In the genomic region with DNA sequence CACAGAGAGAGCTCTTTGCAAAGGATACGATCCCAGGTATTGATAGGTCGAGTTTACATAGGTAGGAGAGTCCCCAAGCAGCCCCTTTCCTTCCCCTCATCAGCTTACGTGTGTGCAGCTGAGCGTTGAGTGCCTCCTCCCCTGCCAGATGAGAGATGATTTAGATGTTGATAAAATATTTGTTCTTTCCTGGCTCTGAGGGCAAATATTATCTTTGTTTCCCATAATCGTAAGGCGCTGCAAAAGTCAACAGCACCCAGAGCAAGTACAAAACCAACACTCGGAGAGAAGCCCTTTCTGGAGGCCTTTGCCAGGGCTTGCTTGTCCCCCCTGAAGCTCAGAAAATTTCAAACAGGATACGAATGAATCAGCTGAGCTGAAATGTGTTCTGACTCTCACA, we compare ENCODE assay signal across 15 cellular contexts.
A peak's percentile ranks its signal among the peaks of the same experiment; 100 is the strongest.
DNase-seq lines count a peak whose midpoint lies in the region; ATAC-seq, FAIRE-seq and TF ChIP-seq lines count a peak whose summit lies in the region.
"Had no signal": no experiment of that assay in that cellular context is flagged by ENCODE, and none has a peak within 500 bp of the region (broad histone marks: within the 10 kb centered on the region; RNA-seq: fewer than 3 reads in every experiment).

No MANE protein-coding gene starts in this region.

- H3K27ac Mint-ChIP-seq in activated CD4-positive, alpha-beta memory T cell treated with anti-CD3 and anti-CD28 coated beads for 36 hours = no peak overlapping the region
- H3K27ac Mint-ChIP-seq: activated CD4-positive, alpha-beta T cell treated with anti-CD3 and anti-CD28 coated beads, Interleukin-2, amount 10 ng/mL, durations not matched to agents 24 days and 14 days; activated naive CD8-positive, alpha-beta T cell treated with anti-CD3 and anti-CD28 coated beads for 36 hours had no signal

- H3K4me1 Mint-ChIP-seq in activated CD4-positive, alpha-beta memory T cell treated with anti-CD3 and anti-CD28 coated beads for 36 hours (ENCODE audit: low read depth) = no peaks in the 10 kb centered on the region
- H3K4me1 Mint-ChIP-seq: activated CD4-positive, alpha-beta T cell treated with anti-CD3 and anti-CD28 coated beads, Interleukin-2, amount 10 ng/mL, durations not matched to agents 24 days and 14 days; activated naive CD8-positive, alpha-beta T cell treated with anti-CD3 and anti-CD28 coated beads for 36 hours had no signal

- H3K36me3 ChIP-seq in HEK293 (ENCODE audit: control insufficient read depth in 2 of 2, insufficient read depth in 1 of 2, low read length in 2 of 2) = no peaks in the 10 kb centered on the region
- no peaks in the 10 kb centered on the region for H3K36me3 ChIP-seq in parathyroid adenoma (ENCODE audit: control insufficient read depth, insufficient read depth, low read length)

- no peak for TF ChIP-seq CTCF in HEK293 (tag by site-specific recombination; IDR thresholded peaks at IDR 0.05)
- no peak for TF ChIP-seq CTCF in foreskin keratinocyte (conservative IDR thresholded peaks at IDR 0.05)
- no peak for TF ChIP-seq CTCF in parathyroid adenoma (IDR thresholded peaks at IDR 0.05)
- TF ChIP-seq CTCF in D721Med (IDR thresholded peaks at IDR 0.05; ENCODE audit: insufficient read depth, missing control alignments) = no peak

- H3K27ac ChIP-seq in HEK293 (ENCODE audit: extremely low read depth, low read depth, low read length) (peak overlapping the region; percentile 58; the same call in 1 of the 2 replicates), foreskin keratinocyte (peak overlapping the region; percentile 13), parathyroid adenoma (peak overlapping the region; percentile 39)
- H3K27ac ChIP-seq: RWPE1, testis had no signal

- H3K9me3 ChIP-seq in HEK293 (ENCODE audit: control insufficient read depth, insufficient read depth, low read depth, low read length) (no peaks in the 10 kb centered on the region), parathyroid adenoma (ENCODE audit: control insufficient read depth, low read length) (no peaks in the 10 kb centered on the region)
- H3K9me3 ChIP-seq: testis had no signal

- no peaks in the 10 kb centered on the region for H3K36me3 Mint-ChIP-seq in activated CD4-positive, alpha-beta memory T cell treated with anti-CD3 and anti-CD28 coated beads for 36 hours
- H3K36me3 Mint-ChIP-seq: activated naive CD8-positive, alpha-beta T cell treated with anti-CD3 and anti-CD28 coated beads for 36 hours had no signal

- POLR2A ChIA-PET in HEK293 (lab: Yijun Ruan, JAX) = no interaction called here
- POLR2A ChIA-PET in activated CD4-positive, alpha-beta memory T cell treated with anti-CD3 and anti-CD28 coated beads for 36 hours (lab: Charles Lee) = no interaction called here

- CTCF ChIA-PET in HEK293 (lab: Yijun Ruan, JAX) = no interaction called here
- CTCF ChIA-PET in activated CD4-positive, alpha-beta memory T cell treated with anti-CD3 and anti-CD28 coated beads for 36 hours (lab: Charles Lee) = no interaction called here

- H2AFZ ChIP-seq in parathyroid adenoma = peak overlapping the region; percentile 61

- H3K4me3 ChIP-seq in HEK293 (ENCODE audit: low read depth, low read length) = no peak overlapping the region
- no peak overlapping the region for H3K4me3 ChIP-seq in parathyroid adenoma (ENCODE audit: low read depth, low read length)
- H3K4me3 ChIP-seq: GM12878, testis had no signal

- no peak for ATAC-seq in foreskin keratinocyte
- ATAC-seq in HG02588 (IDR thresholded peaks at IDR 0.05; ENCODE audit: unreplicated experiment) = no peak
- ATAC-seq: GM12878 had no signal

- no peaks in the 10 kb centered on the region for H3K27me3 Mint-ChIP-seq in activated CD4-positive, alpha-beta memory T cell treated with anti-CD3 and anti-CD28 coated beads for 36 hours
- H3K27me3 Mint-ChIP-seq: activated CD4-positive, alpha-beta T cell treated with anti-CD3 and anti-CD28 coated beads, Interleukin-2, amount 10 ng/mL, durations not matched to agents 24 days and 14 days had no signal

- no peaks in the 10 kb centered on the region for H3K27me3 ChIP-seq in foreskin keratinocyte
- no peaks in the 10 kb centered on the region for H3K27me3 ChIP-seq in parathyroid adenoma (ENCODE audit: control insufficient read depth, insufficient read depth, low read length)
- H3K27me3 ChIP-seq: testis had no signal

- intact Hi-C loops in activated CD4-positive, alpha-beta memory T cell treated with anti-CD3 and anti-CD28 coated beads for 36 hours (cut with micrococcal nuclease) = no loop called here

- H3K9me3 Mint-ChIP-seq in activated CD4-positive, alpha-beta memory T cell treated with anti-CD3 and anti-CD28 coated beads for 36 hours = no peaks in the 10 kb centered on the region
- H3K9me3 Mint-ChIP-seq: activated CD4-positive, alpha-beta T cell treated with anti-CD3 and anti-CD28 coated beads, Interleukin-2, amount 10 ng/mL, durations not matched to agents 24 days and 14 days; activated naive CD8-positive, alpha-beta T cell treated with anti-CD3 and anti-CD28 coated beads for 36 hours; HFFc6 had no signal

- no peak for FAIRE-seq in D721Med (lab: Jason Lieb, UNC)
- FAIRE-seq: endothelial cell of umbilical vein, GM12878 had no signal

- no peaks in the 10 kb centered on the region for H3K79me2 ChIP-seq in parathyroid adenoma

- DNase-seq in NCI-H510A treated with DMSO at 0.1 percent for 48 hours (lab: John Stamatoyannopoulos, UW) (peak; percentile 84), foreskin keratinocyte (peak in 1 of 2 donors; percentile 24), D721Med (ENCODE audit: insufficient read length, low spot score) (no peak)
- DNase-seq in activated CD4-positive, alpha-beta memory T cell treated with anti-CD3 and anti-CD28 coated beads for 36 hours = no peak
- DNase-seq: activated CD4-positive, alpha-beta T cell treated with anti-CD3 and anti-CD28 coated beads, Interleukin-2, amount 10 ng/mL, durations not matched to agents 24 days and 14 days; activated naive CD8-positive, alpha-beta T cell treated with anti-CD3 and anti-CD28 coated beads for 36 hours; activated T-cell treated with anti-CD3 and anti-CD28 coated beads, Interleukin-2, amount 50 U/mL, for 1 hour; HFFc6; testis had no signal

- no peak overlapping the region for H3K9ac ChIP-seq in parathyroid adenoma

- H3K4me1 ChIP-seq in HEK293 (ENCODE audit: control insufficient read depth, insufficient read depth, low read length) (peaks cover 18% of the 10 kb centered on the region), foreskin keratinocyte (peaks cover 45% of the 10 kb centered on the region), parathyroid adenoma (peaks cover 25% of the 10 kb centered on the region)
- H3K4me1 ChIP-seq: testis had no signal

- H3K4me2 ChIP-seq in parathyroid adenoma (ENCODE audit: low read length) = no peak overlapping the region

- H3K4me3 Mint-ChIP-seq in activated CD4-positive, alpha-beta memory T cell treated with anti-CD3 and anti-CD28 coated beads for 36 hours = no peak overlapping the region
- H3K4me3 Mint-ChIP-seq: activated CD4-positive, alpha-beta T cell treated with anti-CD3 and anti-CD28 coated beads, Interleukin-2, amount 10 ng/mL, durations not matched to agents 24 days and 14 days; activated naive CD8-positive, alpha-beta T cell treated with anti-CD3 and anti-CD28 coated beads for 36 hours; HFFc6 had no signal

TF ChIP-seq in HEK293, 187 proteins besides CTCF, POLR2A, EP300 and RAD21:
- TF ChIP-seq, protein P1, sequence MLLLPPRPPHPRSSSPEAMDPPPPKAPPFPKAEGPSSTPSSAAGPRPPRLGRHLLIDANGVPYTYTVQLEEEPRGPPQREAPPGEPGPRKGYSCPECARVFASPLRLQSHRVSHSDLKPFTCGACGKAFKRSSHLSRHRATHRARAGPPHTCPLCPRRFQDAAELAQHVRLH (tag by site-specific recombination; IDR thresholded peaks at IDR 0.05) = no peak
- TF ChIP-seq BCL11B (tag by site-specific recombination; IDR thresholded peaks at IDR 0.05; ENCODE audit: low read depth) (no peak), ZNF660 (tag by site-specific recombination; IDR thresholded peaks at IDR 0.05) (no peak), ZNF354C (tag by site-specific recombination; IDR thresholded peaks at IDR 0.05; ENCODE audit: borderline replicate concordance, low read depth) (no peak), ZNF626 (tag by site-specific recombination; IDR thresholded peaks at IDR 0.05) (no peak), SALL2 (tag by site-specific recombination; IDR thresholded peaks at IDR 0.05; ENCODE audit: borderline replicate concordance) (no peak)
